In genomic region chr1:201476670-201477344, GRCh38 we compare ENCODE assay signal across 1 cellular context.
TF ChIP-seq lines count a peak whose summit lies in the region.

No MANE protein-coding gene starts in this region.

TF ChIP-seq in IMR-90, 13 proteins besides CTCF, POLR2A, EP300 and RAD21:
- TF ChIP-seq CEBPB (IDR thresholded peaks at IDR 0.05; ENCODE audit: low read depth, low read length) (peak; percentile 80), USF2 (IDR thresholded peaks at IDR 0.05; ENCODE audit: low read depth, low read length) (no peak)
TF ChIP-seq in IMR-90: peak in this region for 1.
